In the genomic region with DNA sequence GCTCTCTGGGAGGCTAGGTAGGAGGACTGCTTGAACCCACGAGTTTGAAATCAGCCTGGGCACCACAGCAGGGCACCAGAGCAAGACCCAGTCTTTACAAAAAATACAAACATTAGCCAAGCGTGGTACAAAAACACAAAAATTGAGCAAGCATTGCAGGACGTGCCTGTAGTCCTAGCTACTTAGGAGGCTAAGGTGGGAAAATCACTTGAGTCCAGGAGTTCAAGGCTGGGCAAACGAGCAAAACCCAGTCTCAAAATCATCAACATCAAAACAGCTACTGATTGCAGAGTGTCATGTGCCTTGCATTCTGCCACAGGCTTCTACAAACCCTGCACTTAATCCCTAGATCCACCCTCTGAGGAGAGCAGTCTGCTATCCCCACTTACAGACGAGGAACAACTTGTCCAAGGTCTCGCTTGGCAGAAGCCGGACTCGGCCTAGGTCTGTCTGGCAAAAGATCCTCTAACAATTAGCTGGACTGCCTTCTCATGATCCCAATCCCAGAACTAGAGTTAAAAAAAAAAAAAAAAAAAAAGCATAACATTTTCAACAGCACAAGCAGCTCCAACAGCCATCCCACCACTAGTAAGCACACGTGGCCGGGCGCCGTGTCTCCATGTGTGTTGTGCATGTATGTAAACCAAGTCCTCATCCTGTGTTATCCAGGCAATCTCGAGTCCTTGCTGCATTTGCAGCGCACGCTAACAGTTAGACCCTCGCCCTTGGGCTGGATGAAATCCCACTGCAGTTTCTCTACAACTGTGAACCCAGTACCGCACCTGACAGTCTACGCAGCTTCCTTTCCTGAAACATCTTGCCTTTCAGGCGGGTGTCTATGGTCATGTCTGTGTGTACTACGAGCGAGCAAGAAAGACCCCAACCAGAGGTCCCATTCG, we compare ENCODE assay signal across 8 cellular contexts. TPM values are rescaled to one million over a fixed set of nuclear protein-coding genes. Genes with fewer than 3 reads are reported as not detected.
DNase-seq lines count a peak whose midpoint lies in the region; ATAC-seq and TF ChIP-seq lines count a peak whose summit lies in the region.

No MANE protein-coding gene starts in this region.

- peak overlapping the region; percentile 95 for H3K4me3 Mint-ChIP-seq in WTC11
- peak overlapping the region; percentile 99 for H3K4me3 Mint-ChIP-seq in stimulated activated effector memory CD8-positive, alpha-beta T cell treated with anti-CD3 and anti-CD28 coated beads, Interleukin-12 subunit alpha, Interleukin-12 subunit beta, amount 100 ng/mL, for 72 hours

- H3K4me1 Mint-ChIP-seq in WTC11, result peaks cover 52% of the 10 kb centered on the region
- peaks cover 69% of the 10 kb centered on the region for H3K4me1 Mint-ChIP-seq in stimulated activated effector memory CD8-positive, alpha-beta T cell treated with anti-CD3 and anti-CD28 coated beads, Interleukin-12 subunit alpha, Interleukin-12 subunit beta, amount 100 ng/mL, for 72 hours

- POLR2A ChIA-PET in WTC11 (lab: Charles Lee), result interaction anchor here (0.6 kb wide), 1 partner anchor 23 kb away, joined by 3 read pairs; the partner anchor contains the start of gene HSPBP1

- H3K4me3 ChIP-seq in HL-60 (replicated peaks; ENCODE audit: insufficient read depth, low read length), result peak overlapping the region; percentile 75
- H3K4me3 ChIP-seq in right atrium auricular region, result peak overlapping the region; percentile 82 to 97

- TF ChIP-seq CTCF in HL-60 (IDR thresholded peaks at IDR 0.05; ENCODE audit: insufficient read depth, low read length), result no peak
- TF ChIP-seq CTCF in WTC11 (IDR thresholded peaks at IDR 0.05), result no peak
- TF ChIP-seq CTCF in right atrium auricular region (IDR thresholded peaks at IDR 0.05), result no peak

- no peaks in the 10 kb centered on the region for H3K9me3 Mint-ChIP-seq in WTC11
- H3K9me3 Mint-ChIP-seq in stimulated activated effector memory CD8-positive, alpha-beta T cell treated with anti-CD3 and anti-CD28 coated beads, Interleukin-12 subunit alpha, Interleukin-12 subunit beta, amount 100 ng/mL, for 72 hours, result no peaks in the 10 kb centered on the region

- no peaks in the 10 kb centered on the region for H3K36me3 ChIP-seq in right atrium auricular region

- peak overlapping the region; percentile 98 for H3K27ac ChIP-seq in HL-60 (replicated peaks)
- no peak overlapping the region for H3K27ac ChIP-seq in right atrium auricular region

- CTCF ChIA-PET in WTC11 (lab: Charles Lee), result interaction anchor here (0.6 to 2.8 kb wide), 5 partner anchors 23 to 398 kb away, joined by 3 to 9 read pairs (median 3); partner anchors contain the start of genes HSPBP1 and TMEM238

- no peaks in the 10 kb centered on the region for H3K9me3 ChIP-seq in right atrium auricular region

- H3K27me3 ChIP-seq in HL-60 (ENCODE audit: insufficient read depth, poor library complexity, severe bottlenecking) (no peaks in the 10 kb centered on the region), right atrium auricular region (no peaks in the 10 kb centered on the region)

- H3K27me3 Mint-ChIP-seq in WTC11 (ENCODE audit: low read depth), result no peaks in the 10 kb centered on the region

- peaks cover 3 to 69% of the 10 kb centered on the region in 2 donors for H3K4me1 ChIP-seq in right atrium auricular region

- ATAC-seq in WTC11 (no peak), HG02840 (IDR thresholded peaks at IDR 0.05; ENCODE audit: low FRiP score, unreplicated experiment) (no peak)
- no peak for ATAC-seq in stimulated activated effector memory CD8-positive, alpha-beta T cell treated with anti-CD3 and anti-CD28 coated beads, Interleukin-12 subunit alpha, Interleukin-12 subunit beta, amount 100 ng/mL, for 72 hours

- peak overlapping the region; percentile 60; the same call in 1 of the 2 replicates for H3K27ac Mint-ChIP-seq in WTC11
- peak overlapping the region; percentile 99 for H3K27ac Mint-ChIP-seq in stimulated activated effector memory CD8-positive, alpha-beta T cell treated with anti-CD3 and anti-CD28 coated beads, Interleukin-12 subunit alpha, Interleukin-12 subunit beta, amount 100 ng/mL, for 72 hours

- no peaks in the 10 kb centered on the region for H3K36me3 Mint-ChIP-seq in WTC11
- H3K36me3 Mint-ChIP-seq in stimulated activated effector memory CD8-positive, alpha-beta T cell treated with anti-CD3 and anti-CD28 coated beads, Interleukin-12 subunit alpha, Interleukin-12 subunit beta, amount 100 ng/mL, for 72 hours, result peaks cover 64% of the 10 kb centered on the region

- DNase-seq in HL-60 (ENCODE audit: low read depth in 1 of 2, low spot score in 1 of 2) (peak in 1 of 2 experiments; percentile 22), WTC11 (ENCODE audit: low spot score) (no peak), right atrium auricular region (ENCODE audit: low spot score) (no peak), AML-193 (lab: John Stamatoyannopoulos, UW) (no peak), nucleus accumbens (lab: John Stamatoyannopoulos, UW) (no peak), NCI-H2227 treated with DMSO at 0.1 percent for 48 hours (lab: John Stamatoyannopoulos, UW) (no peak)
- no peak for DNase-seq in stimulated activated effector memory CD8-positive, alpha-beta T cell treated with anti-CD3 and anti-CD28 coated beads, Interleukin-12 subunit alpha, Interleukin-12 subunit beta, amount 100 ng/mL, for 72 hours (ENCODE audit: low spot score in 2 of 2)

TF ChIP-seq in WTC11, 78 proteins besides CTCF, POLR2A, EP300 and RAD21 (continues in another document):
- TF ChIP-seq HMGA2 (CRISPR knock-in tag; IDR thresholded peaks at IDR 0.05) (no peak), ZNF263 (CRISPR knock-in tag; IDR thresholded peaks at IDR 0.05; ENCODE audit: low read depth) (no peak), CBFB (CRISPR knock-in tag; IDR thresholded peaks at IDR 0.05; ENCODE audit: low read depth) (no peak), TEAD4 (CRISPR knock-in tag; IDR thresholded peaks at IDR 0.05) (no peak), FOXK1 (CRISPR knock-in tag; IDR thresholded peaks at IDR 0.05) (no peak), ZSCAN18 (CRISPR knock-in tag; IDR thresholded peaks at IDR 0.05) (no peak), GTF2I (CRISPR knock-in tag; conservative IDR thresholded peaks at IDR 0.05) (no peak)
- TF ChIP-seq, protein P1, sequence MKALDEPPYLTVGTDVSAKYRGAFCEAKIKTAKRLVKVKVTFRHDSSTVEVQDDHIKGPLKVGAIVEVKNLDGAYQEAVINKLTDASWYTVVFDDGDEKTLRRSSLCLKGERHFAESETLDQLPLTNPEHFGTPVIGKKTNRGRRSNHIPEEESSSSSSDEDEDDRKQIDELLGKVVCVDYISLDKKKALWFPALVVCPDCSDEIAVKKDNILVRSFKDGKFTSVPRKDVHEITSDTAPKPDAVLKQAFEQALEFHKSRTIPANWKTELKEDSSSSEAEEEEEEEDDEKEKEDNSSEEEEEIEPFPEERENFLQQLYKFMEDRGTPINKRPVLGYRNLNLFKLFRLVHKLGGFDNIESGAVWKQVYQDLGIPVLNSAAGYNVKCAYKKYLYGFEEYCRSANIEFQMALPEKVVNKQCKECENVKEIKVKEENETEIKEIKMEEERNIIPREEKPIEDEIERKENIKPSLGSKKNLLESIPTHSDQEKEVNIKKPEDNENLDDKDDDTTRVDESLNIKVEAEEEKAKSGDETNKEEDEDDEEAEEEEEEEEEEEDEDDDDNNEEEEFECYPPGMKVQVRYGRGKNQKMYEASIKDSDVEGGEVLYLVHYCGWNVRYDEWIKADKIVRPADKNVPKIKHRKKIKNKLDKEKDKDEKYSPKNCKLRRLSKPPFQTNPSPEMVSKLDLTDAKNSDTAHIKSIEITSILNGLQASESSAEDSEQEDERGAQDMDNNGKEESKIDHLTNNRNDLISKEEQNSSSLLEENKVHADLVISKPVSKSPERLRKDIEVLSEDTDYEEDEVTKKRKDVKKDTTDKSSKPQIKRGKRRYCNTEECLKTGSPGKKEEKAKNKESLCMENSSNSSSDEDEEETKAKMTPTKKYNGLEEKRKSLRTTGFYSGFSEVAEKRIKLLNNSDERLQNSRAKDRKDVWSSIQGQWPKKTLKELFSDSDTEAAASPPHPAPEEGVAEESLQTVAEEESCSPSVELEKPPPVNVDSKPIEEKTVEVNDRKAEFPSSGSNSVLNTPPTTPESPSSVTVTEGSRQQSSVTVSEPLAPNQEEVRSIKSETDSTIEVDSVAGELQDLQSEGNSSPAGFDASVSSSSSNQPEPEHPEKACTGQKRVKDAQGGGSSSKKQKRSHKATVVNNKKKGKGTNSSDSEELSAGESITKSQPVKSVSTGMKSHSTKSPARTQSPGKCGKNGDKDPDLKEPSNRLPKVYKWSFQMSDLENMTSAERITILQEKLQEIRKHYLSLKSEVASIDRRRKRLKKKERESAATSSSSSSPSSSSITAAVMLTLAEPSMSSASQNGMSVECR (CRISPR knock-in tag; IDR thresholded peaks at IDR 0.05; ENCODE audit: borderline replicate concordance), result no peak
- TF ChIP-seq, protein P2, sequence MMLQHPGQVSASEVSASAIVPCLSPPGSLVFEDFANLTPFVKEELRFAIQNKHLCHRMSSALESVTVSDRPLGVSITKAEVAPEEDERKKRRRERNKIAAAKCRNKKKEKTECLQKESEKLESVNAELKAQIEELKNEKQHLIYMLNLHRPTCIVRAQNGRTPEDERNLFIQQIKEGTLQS (CRISPR knock-in tag; conservative IDR thresholded peaks at IDR 0.05), result no peak

RNA-seq across cellular contexts. Expression of gene PPP6R1, which starts 2.0 kb away (rescaled TPM):
- total RNA-seq in WTC11 (2021) (78.4 to 91.8 TPM (median 83.2 TPM) in 3 replicates), right atrium auricular region (10 to 100 TPM; 28.7 to 35.5 TPM)

RNA-seq across cellular contexts. Expression of gene HSPBP1, which starts 23.1 kb away (rescaled TPM):
- 57.1 to 65.2 TPM (median 60.9 TPM) in 3 replicates for total RNA-seq in WTC11 (2021)
- 10 to 100 TPM; 29.6 to 35.8 TPM for total RNA-seq in right atrium auricular region

RNA-seq across cellular contexts. Expression of gene BRSK1, which starts 27.0 kb away (rescaled TPM):
- total RNA-seq in WTC11 (2021) (49.2 to 52.4 TPM (median 49.7 TPM) in 3 replicates), right atrium auricular region (10 to 100 TPM in 1 of 2 donors, 1 to 10 TPM in 1; 5.6 to 15.6 TPM)

RNA-seq across cellular contexts. Expression of gene TMEM86B, which starts 28.2 kb away (rescaled TPM):
- total RNA-seq in WTC11 (2021), result 3.5 to 4.2 TPM (median 4.1 TPM) in 3 replicates
- 1 to 10 TPM in 1 of 2 donors, not detected in 1; 1.3 TPM for total RNA-seq in right atrium auricular region

RNA-seq across cellular contexts. Expression of gene PTPRH, which starts 47.5 kb away (rescaled TPM):
- total RNA-seq in WTC11 (2021) (0.41 to 0.63 TPM (median 0.44 TPM) in 3 replicates), right atrium auricular region (1 to 10 TPM; 1.3 to 7.8 TPM)
